1 cellular context compared by ENCODE assay signal in genomic region chr10:95327367-95327766, GRCh38.
TF ChIP-seq lines count a peak whose summit lies in the region.

No MANE protein-coding gene starts in this region.

TF ChIP-seq in SK-N-SH, 30 proteins besides CTCF, POLR2A, EP300 and RAD21 (continued from another document):
- TF ChIP-seq EZH2phosphoT487 (IDR thresholded peaks at IDR 0.05; ENCODE audit: borderline replicate concordance, low read depth) (no peak), SIN3A (IDR thresholded peaks at IDR 0.05; ENCODE audit: borderline replicate concordance, low read depth, low read length) (no peak), TCF12 (IDR thresholded peaks at IDR 0.05) (peak; percentile 20; the same call in 1 of the 2 replicates), GABPA (IDR thresholded peaks at IDR 0.05; ENCODE audit: low read depth) (no peak)
